ENCODE assay signal across 12 cellular contexts in the genomic region with DNA sequence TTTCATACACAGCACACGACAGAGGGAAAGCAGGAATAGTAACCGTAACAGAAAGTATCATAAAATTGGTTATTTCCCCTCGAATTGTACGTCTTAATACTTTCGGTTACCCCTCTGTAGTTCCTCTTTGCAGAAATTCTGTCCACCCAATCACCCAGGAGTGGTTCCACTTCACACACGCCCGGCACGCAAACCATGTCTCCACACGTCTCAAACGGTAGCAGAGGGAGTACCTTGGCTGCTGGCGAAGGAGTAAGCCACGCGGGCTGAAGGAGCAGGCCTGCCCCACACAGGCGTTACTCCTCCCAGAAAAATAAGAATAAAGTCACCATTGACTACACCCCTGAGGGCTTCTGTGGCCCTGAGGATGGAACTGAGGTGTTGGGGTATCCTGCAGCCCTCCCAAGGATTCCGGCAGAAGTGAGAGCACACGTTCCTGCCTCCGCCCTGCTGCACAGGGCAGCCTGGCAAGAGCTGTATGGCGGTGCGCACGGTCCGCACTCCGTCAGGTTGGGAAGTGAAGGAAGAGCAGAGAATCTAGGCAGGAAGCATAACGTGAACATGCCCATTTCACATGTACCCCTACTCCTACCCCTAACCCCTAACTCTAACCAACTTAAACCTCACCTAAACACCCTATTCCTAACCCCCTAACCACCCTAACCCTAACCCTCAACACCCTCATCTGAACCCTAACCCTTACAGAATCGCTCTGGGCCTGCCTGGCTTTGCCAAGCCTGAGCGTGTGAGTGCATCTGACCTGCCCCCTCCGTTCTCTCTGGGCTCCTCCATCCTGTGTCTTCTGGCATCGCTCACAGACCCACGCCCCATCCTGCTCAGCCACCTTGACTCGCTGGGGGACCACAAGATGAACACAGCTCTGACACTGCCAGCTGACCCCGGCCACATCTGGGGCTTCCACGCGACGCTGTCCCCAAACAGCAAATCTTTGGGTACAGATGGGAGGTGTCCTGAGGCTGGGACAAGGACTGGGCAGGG. TPM values are rescaled to one million over a fixed set of nuclear protein-coding genes. Genes with fewer than 3 reads are reported as not detected.
DNase-seq lines count a peak whose midpoint lies in the region; ATAC-seq and TF ChIP-seq lines count a peak whose summit lies in the region.
"Had no signal": no experiment of that assay in that cellular context is flagged by ENCODE, and none has a peak within 500 bp of the region (broad histone marks: within the 10 kb centered on the region; RNA-seq: fewer than 3 reads in every experiment).

No MANE protein-coding gene starts in this region.

- no peaks in the 10 kb centered on the region for H3K9me3 ChIP-seq in esophagus squamous epithelium
- H3K9me3 ChIP-seq: breast epithelium had no signal

- no peaks in the 10 kb centered on the region for H3K27me3 ChIP-seq in esophagus squamous epithelium
- H3K27me3 ChIP-seq: breast epithelium had no signal

- peak overlapping the region; percentile 63 to 88 (median 76) for H3K27ac ChIP-seq in esophagus squamous epithelium
- H3K27ac ChIP-seq: breast epithelium had no signal

- H3K36me3 ChIP-seq in esophagus squamous epithelium, result peaks cover 0 to 10% (median 0%) of the 10 kb centered on the region in 3 donors
- H3K36me3 ChIP-seq: breast epithelium had no signal

- H3K4me1 ChIP-seq in esophagus squamous epithelium, result peaks cover 51 to 88% (median 55%) of the 10 kb centered on the region in 3 donors
- H3K4me1 ChIP-seq: breast epithelium had no signal

- intact Hi-C loops in esophagus squamous epithelium (cut with DNase I), result no loop called here
- intact Hi-C loops in posterior vena cava (cut with DNase I), result loop anchor here in 1 of 2 donors (1.0 kb wide), 1 partner anchor 39 kb away; no protein-coding TSS in a partner anchor

- TF ChIP-seq POLR2A in esophagus squamous epithelium (IDR thresholded peaks at IDR 0.05), result no peak

- no peak for DNase-seq in esophagus squamous epithelium (lab: John Stamatoyannopoulos, UW)
- DNase-seq in activated CD8-positive, alpha-beta memory T cell treated with anti-CD3 and anti-CD28 coated beads for 24 hours, result no peak
- DNase-seq in activated naive CD4-positive, alpha-beta T cell treated with Interleukin-2 at 50 U/mL for 16 hours, result no peak
- DNase-seq in activated gamma-delta T cell treated with Interleukin-2 at 50 U/mL for 16 hours, result no peak
- no peak for DNase-seq in posterior vena cava (ENCODE audit: low spot score)
- DNase-seq: activated CD4-positive, alpha-beta T cell treated with anti-CD3 and anti-CD28 coated beads, Interleukin-2, amount 10 ng/mL, durations not matched to agents 24 days and 14 days; glutamatergic neuron; stimulated activated CD4-positive, alpha-beta T cell treated with anti-CD3 and anti-CD28 coated beads, Interleukin-4, amount 100 ng/mL, for 4 hours had no signal

- WGBS in esophagus squamous epithelium, 2 donors, result 31 to 62% methylated on average over 17 to 21 of the region's 33 CpGs

- no peak for TF ChIP-seq CTCF in esophagus squamous epithelium (IDR thresholded peaks at IDR 0.05)

- peak; percentile 33 for ATAC-seq in GM18519 (IDR thresholded peaks at IDR 0.05; ENCODE audit: low FRiP score, unreplicated experiment)
- peak; percentile 63 for ATAC-seq in GM21529 (IDR thresholded peaks at IDR 0.05; ENCODE audit: unreplicated experiment)
- ATAC-seq in HG03439 (IDR thresholded peaks at IDR 0.05; ENCODE audit: unreplicated experiment), result peak; percentile 49

- H3K4me3 ChIP-seq in esophagus squamous epithelium, result no peak overlapping the region
- H3K4me3 ChIP-seq: breast epithelium had no signal

RNA-seq across cellular contexts. Expression of a gene that starts 18.2 kb away (rescaled TPM):
- total RNA-seq in esophagus squamous epithelium (10 to 100 TPM in 1 of 4 donors, 1 to 10 TPM in 3; 1.1 to 12.8 (median 3.5) TPM), posterior vena cava (10 to 100 TPM in 1 of 2 donors, 1 to 10 TPM in 1; 9.4 to 14.3 TPM)

RNA-seq across cellular contexts. Expression of a gene that starts 25.3 kb away (rescaled TPM):
- total RNA-seq in esophagus squamous epithelium (1 to 10 TPM in 3 of 4 donors, under 1 TPM in 1; 0.87 to 2.3 (median 1.5) TPM), posterior vena cava (1 to 10 TPM; 5.5 to 6.6 TPM)
- total RNA-seq: activated CD4-positive, alpha-beta T cell treated with anti-CD3 and anti-CD28 coated beads, Interleukin-2, amount 10 ng/mL, durations not matched to agents 24 days and 14 days had no signal
